Comparison of ENCODE assay signal across 18 cellular contexts in the genomic region with DNA sequence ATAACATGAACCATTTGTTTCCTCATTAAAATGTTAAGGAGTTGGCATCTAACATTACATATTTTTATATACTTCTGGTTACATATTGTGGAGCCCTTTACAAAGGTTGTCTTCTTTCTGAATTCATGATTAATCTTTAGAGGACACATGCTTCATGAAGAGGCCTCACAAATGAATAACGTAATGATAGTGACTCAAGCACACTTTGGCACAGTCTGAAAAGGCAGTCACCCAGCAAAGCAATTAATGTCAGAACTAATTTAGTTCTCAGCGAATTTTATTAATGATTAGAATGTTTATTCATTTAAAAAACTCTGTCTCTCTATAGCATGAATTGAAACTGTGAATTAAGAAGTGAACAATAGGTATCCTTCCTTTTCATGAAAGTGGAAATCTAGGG.
"Had no signal": no experiment of that assay in that cellular context is flagged by ENCODE, and none has a peak within 500 bp of the region (broad histone marks: within the 10 kb centered on the region; RNA-seq: fewer than 3 reads in every experiment).

No MANE protein-coding gene starts in this region.

- DNase-seq: cortex of kidney; effector memory CD8-positive, alpha-beta T cell; foreskin fibroblast; gastrocnemius medialis; head of caudate nucleus; natural killer cell; pancreas; stimulated activated CD4-positive, alpha-beta T cell treated with anti-CD3 and anti-CD28 coated beads, Interleukin-12 subunit alpha, Interleukin-12 subunit beta, amount 100 ng/mL, for 4 hours; stimulated activated CD4-positive, alpha-beta T cell treated with anti-CD3 and anti-CD28 coated beads, Interleukin-1b, Interleukin-23, amount 100 ng/mL, for 48 hours; stimulated activated CD4-positive, alpha-beta T cell treated with anti-CD3 and anti-CD28 coated beads, Interleukin-4, amount 100 ng/mL, for 1 hour; stimulated activated naive CD8-positive, alpha-beta T cell treated with anti-CD3 and anti-CD28 coated beads, Interleukin-15, Interleukin-2, amounts not matched to agents 100 U/mL and 50 U/mL, for 24 hours; substantia nigra; testis; tibial artery; upper lobe of left lung had no signal

- ATAC-seq: effector memory CD8-positive, alpha-beta T cell; gastrocnemius medialis; left lobe of liver; natural killer cell; pancreas; sciatic nerve; stimulated activated effector memory CD8-positive, alpha-beta T cell treated with anti-CD3 and anti-CD28 coated beads, Interleukin-12 subunit alpha, Interleukin-12 subunit beta, amount 100 ng/mL, for 72 hours; stimulated activated naive CD8-positive, alpha-beta T cell treated with anti-CD3 and anti-CD28 coated beads, Interleukin-15, Interleukin-2, amounts not matched to agents 100 U/mL and 50 U/mL, for 24 hours had no signal
